8 cellular contexts compared by ENCODE assay signal in genomic region chr9:128648206-128648605, GRCh38. TPM values are rescaled to one million over a fixed set of nuclear protein-coding genes. Genes with fewer than 3 reads are reported as not detected.
DNase-seq lines count a peak whose midpoint lies in the region; ATAC-seq and TF ChIP-seq lines count a peak whose summit lies in the region.
"Not testable (repeated sequence)": the region's sequence is repeated elsewhere in the genome, so short reads cannot be mapped to it uniquely, and the experiment has no call there.

No MANE protein-coding gene starts in this region.

- not testable (repeated sequence) for H3K36me3 ChIP-seq in neutrophil

- POLR2A ChIA-PET in RWPE1 (lab: Yijun Ruan, JAX; ENCODE audit: low non-redundant PET), result not testable (repeated sequence)

- H3K9me3 ChIP-seq in neutrophil, result not testable (repeated sequence)

- H3K27me3 ChIP-seq in neutrophil, result not testable (repeated sequence)

- not testable (repeated sequence) for H3K4me3 ChIP-seq in neutrophil (ENCODE audit: low read depth in 1 of 2, low read length in 1 of 2)

- H3K36me3 Mint-ChIP-seq in CD14-positive monocyte; HFFc6 (ENCODE audit: low read depth): not testable (repeated sequence)

- not testable (repeated sequence) for H3K4me3 Mint-ChIP-seq in CD14-positive monocyte, HFFc6

- peak; percentile 57 for ATAC-seq in Right ventricle myocardium superior (ENCODE audit: poor library complexity)

- peak; percentile 64 for DNase-seq in CD14-positive monocyte (ENCODE audit: low spot score)
- peak; percentile 27 for DNase-seq in HFFc6
- not testable (repeated sequence) for DNase-seq in RWPE1 (ENCODE audit: low spot score)
- peak; percentile 34 to 60 for DNase-seq in activated CD8-positive, alpha-beta memory T cell treated with anti-CD3 and anti-CD28 coated beads for 1 hour (ENCODE audit: extremely low read depth in 1 of 2, low read depth in 1 of 2)
- DNase-seq in astrocyte of the hippocampus (ENCODE audit: low read depth, low spot score), result peak; percentile 36
- peak; percentile 64 for DNase-seq in Right ventricle myocardium superior
- peak; percentile 51 to 68 for DNase-seq in stimulated activated CD8-positive, alpha-beta memory T cell treated with anti-CD3 and anti-CD28 coated beads, Interleukin-2, amount 100 ng/mL, for 48 hours (ENCODE audit: low read depth in 2 of 2)

- TF ChIP-seq CTCF in CD14-positive monocyte (IDR thresholded peaks at IDR 0.05), result peak; percentile 61
- TF ChIP-seq CTCF in HFFc6 (IDR thresholded peaks at IDR 0.05), result peak; percentile 72
- TF ChIP-seq CTCF in RWPE1 (conservative IDR thresholded peaks at IDR 0.05; ENCODE audit: low read depth), result not testable (repeated sequence)
- TF ChIP-seq CTCF in neutrophil (IDR thresholded peaks at IDR 0.05), result peak; percentile 43

- H3K4me1 ChIP-seq in neutrophil (ENCODE audit: control insufficient read depth in 1 of 2, insufficient read depth in 1 of 2, low read depth in 1 of 2, low read length in 1 of 2), result not testable (repeated sequence)

- CTCF ChIA-PET in RWPE1 (lab: Yijun Ruan, JAX), result interaction anchor here (0.6 to 1.3 kb wide), 3 partner anchors 13 to 90 kb away, joined by 3 to 4 read pairs (median 3); no protein-coding TSS in a partner anchor

- not testable (repeated sequence) for H3K27ac Mint-ChIP-seq in CD14-positive monocyte, HFFc6

- peak overlapping the region; percentile 38 for H3K27ac ChIP-seq in RWPE1
- H3K27ac ChIP-seq in neutrophil, result not testable (repeated sequence)

- intact Hi-C loops in CD14-positive monocyte (cut with micrococcal nuclease), result loop anchor here in 1 of 2 donors (10.0 kb wide), 1 partner anchor 277 kb away; the partner anchor contains the start of gene PHYHD1
- intact Hi-C loops in Right ventricle myocardium superior (cut with DNase I), result not testable (repeated sequence)

- H3K9me3 Mint-ChIP-seq in CD14-positive monocyte, HFFc6: not testable (repeated sequence)

- H3K27me3 Mint-ChIP-seq in CD14-positive monocyte (ENCODE audit: low read depth in 3 of 3); HFFc6 (ENCODE audit: insufficient read depth): not testable (repeated sequence)

- H3K4me1 Mint-ChIP-seq in CD14-positive monocyte; HFFc6 (ENCODE audit: low read depth): not testable (repeated sequence)

RNA-seq across cellular contexts. Expression of gene DYNC2I2, which starts 8.4 kb away (rescaled TPM):
- 1 to 10 TPM; 1.5 to 1.9 TPM for polyA plus RNA-seq in CD14-positive monocyte
- 10 to 100 TPM; 34.5 to 51.7 (median 49.9) TPM for total RNA-seq in HFFc6 (2021; fragmentation: NEBNext Ultra II Directional; extraction: Animal tissue kit (Norgen Biotek cat#: 25700))
- total RNA-seq in Right ventricle myocardium superior, result 40.0 TPM

RNA-seq across cellular contexts. Expression of gene SET, which starts 40.8 kb away (rescaled TPM):
- 100 to 1,000 TPM; 114 to 124 TPM for polyA plus RNA-seq in CD14-positive monocyte
- total RNA-seq in HFFc6 (2021; fragmentation: NEBNext Ultra II Directional; extraction: Animal tissue kit (Norgen Biotek cat#: 25700)), result 100 to 1,000 TPM; 297 to 358 (median 343) TPM
- total RNA-seq in Right ventricle myocardium superior, result 167 TPM

RNA-seq across cellular contexts. Expression of gene PKN3, which starts 54.1 kb away (rescaled TPM):
- polyA plus RNA-seq in CD14-positive monocyte, result under 1 TPM; 0.11 to 0.27 TPM
- total RNA-seq in HFFc6 (2021; fragmentation: NEBNext Ultra II Directional; extraction: Animal tissue kit (Norgen Biotek cat#: 25700)), result 1 to 10 TPM; 1.9 to 5.6 (median 3.5) TPM
- 5.7 TPM for total RNA-seq in Right ventricle myocardium superior
